8 cellular contexts compared by ENCODE assay signal in the genomic region with DNA sequence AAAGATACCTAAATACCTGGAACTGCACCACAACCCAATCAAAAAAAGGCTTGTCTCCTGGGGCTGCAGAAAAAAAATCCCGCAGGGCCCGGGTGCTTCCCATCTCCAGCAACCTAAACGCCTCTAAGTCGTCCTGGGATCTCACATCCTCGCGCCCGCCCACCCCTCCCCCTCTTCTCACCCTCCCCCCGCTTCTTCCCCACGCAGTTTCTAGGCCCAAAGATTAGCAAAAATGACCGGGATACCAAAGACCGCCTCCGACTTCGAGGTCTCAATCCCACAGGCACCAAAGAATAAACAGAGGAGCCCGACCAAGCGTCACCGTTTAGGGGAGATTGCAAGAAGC. TPM values are rescaled to one million over a fixed set of nuclear protein-coding genes. Genes with fewer than 3 reads are reported as not detected.
DNase-seq lines count a peak whose midpoint lies in the region; ATAC-seq and TF ChIP-seq lines count a peak whose summit lies in the region.

No MANE protein-coding gene starts in this region.

- H3K36me3 Mint-ChIP-seq in activated T-helper 2 cell treated with anti-CD3 and anti-CD28 coated beads, Interferon-gamma antibody, Interleukin-2, Interleukin-4, amounts not matched to agents 10 μg/mL and 5 μg/mL and 100 μg/mL, durations not matched to agents 14 hours and 24 hours and 36 hours (ENCODE audit: low read depth) = peaks cover 16% of the 10 kb centered on the region

- DNase-seq in Caki2 (ENCODE audit: low read depth) (peak; percentile 16), left cardiac atrium (no peak), retinal pigment epithelial cell (ENCODE audit: low read depth) (no peak), Kasumi-1 (lab: John Stamatoyannopoulos, UW) (no peak), GOT3 (lab: John Stamatoyannopoulos, UW) (no peak)
- DNase-seq in Jurkat, Clone E6-1 (ENCODE audit: low read depth, low spot score) = no peak
- peak; percentile 9 for DNase-seq in activated T-helper 2 cell treated with anti-CD3 and anti-CD28 coated beads, Interferon-gamma antibody, Interleukin-2, Interleukin-4, amounts not matched to agents 10 μg/mL and 5 μg/mL and 100 μg/mL, durations not matched to agents 14 hours and 24 hours and 36 hours (ENCODE audit: low spot score)

- peak overlapping the region; percentile 74 for H3K4me3 ChIP-seq in Jurkat, Clone E6-1 (ENCODE audit: low read length)
- H3K4me3 ChIP-seq in retinal pigment epithelial cell (ENCODE audit: low read length) = peak overlapping the region; percentile 74

- peaks cover 20% of the 10 kb centered on the region for H3K4me1 Mint-ChIP-seq in activated T-helper 2 cell treated with anti-CD3 and anti-CD28 coated beads, Interferon-gamma antibody, Interleukin-2, Interleukin-4, amounts not matched to agents 10 μg/mL and 5 μg/mL and 100 μg/mL, durations not matched to agents 14 hours and 24 hours and 36 hours (ENCODE audit: low read depth)

- no peaks in the 10 kb centered on the region for H3K27me3 Mint-ChIP-seq in activated T-helper 2 cell treated with anti-CD3 and anti-CD28 coated beads, Interferon-gamma antibody, Interleukin-2, Interleukin-4, amounts not matched to agents 10 μg/mL and 5 μg/mL and 100 μg/mL, durations not matched to agents 14 hours and 24 hours and 36 hours (ENCODE audit: low read depth)

- no peak for TF ChIP-seq CTCF in retinal pigment epithelial cell (conservative IDR thresholded peaks at IDR 0.05; ENCODE audit: low read depth, low read length)

- H3K9me3 Mint-ChIP-seq in activated T-helper 2 cell treated with anti-CD3 and anti-CD28 coated beads, Interferon-gamma antibody, Interleukin-2, Interleukin-4, amounts not matched to agents 10 μg/mL and 5 μg/mL and 100 μg/mL, durations not matched to agents 14 hours and 24 hours and 36 hours = no peaks in the 10 kb centered on the region

- peak overlapping the region; percentile 100 for H3K27ac Mint-ChIP-seq in activated T-helper 2 cell treated with anti-CD3 and anti-CD28 coated beads, Interferon-gamma antibody, Interleukin-2, Interleukin-4, amounts not matched to agents 10 μg/mL and 5 μg/mL and 100 μg/mL, durations not matched to agents 14 hours and 24 hours and 36 hours

- peak overlapping the region; percentile 100 for H3K4me3 Mint-ChIP-seq in activated T-helper 2 cell treated with anti-CD3 and anti-CD28 coated beads, Interferon-gamma antibody, Interleukin-2, Interleukin-4, amounts not matched to agents 10 μg/mL and 5 μg/mL and 100 μg/mL, durations not matched to agents 14 hours and 24 hours and 36 hours (ENCODE audit: low read depth)

- peak; percentile 42 to 53 for ATAC-seq in left cardiac atrium
- no peak for ATAC-seq in HG03354 (IDR thresholded peaks at IDR 0.05; ENCODE audit: poor library complexity, severe bottlenecking, unreplicated experiment)

- intact Hi-C loops in activated T-helper 2 cell treated with anti-CD3 and anti-CD28 coated beads, Interferon-gamma antibody, Interleukin-2, Interleukin-4, amounts not matched to agents 10 μg/mL and 5 μg/mL and 100 μg/mL, durations not matched to agents 14 hours and 24 hours and 36 hours (cut with micrococcal nuclease) = loop anchor here (5.0 to 10.0 kb wide), 3 partner anchors 111 to 1577 kb away; partner anchors contain the start of gene PGK1
- intact Hi-C loops in left cardiac atrium (cut with DNase I) = no loop called here

- in situ Hi-C loops in Caki2 (cut with HindIII; ENCODE audit: low pct_unique_long_range_greater_than_20kb, low sequenced_read_pairs) = no loop called here

RNA-seq across cellular contexts. Expression of gene ATRX, which starts 0.6 kb away (rescaled TPM):
- total RNA-seq in Caki2 (2014; rRNA removed; shearing (Covaris generic); ENCODE audit: low replicate concordance) = 9.4 and 29.2 TPM in 2 replicates
- 25.2 TPM for polyA plus RNA-seq in Jurkat, Clone E6-1 (2012; ENCODE audit: insufficient read depth, insufficient read length)
- 74.4 and 82.5 TPM in 2 replicates for total RNA-seq in activated T-helper 2 cell treated with anti-CD3 and anti-CD28 coated beads, Interferon-gamma antibody, Interleukin-2, Interleukin-4, amounts not matched to agents 10 μg/mL and 5 μg/mL and 100 μg/mL, durations not matched to agents 14 hours and 24 hours and 36 hours
- 10 to 100 TPM; 69.5 to 75.4 TPM for total RNA-seq in left cardiac atrium

Comparison
In these comparisons a context has a peak if more than half of its experiments do, and no peak if none do; other contexts are left out.
1. DNase-seq: peak in Caki2 (single experiment) and activated T-helper 2 cell treated with anti-CD3 and anti-CD28 coated beads, Interferon-gamma antibody, Interleukin-2, Interleukin-4, amounts not matched to agents 10 μg/mL and 5 μg/mL and 100 μg/mL, durations not matched to agents 14 hours and 24 hours and 36 hours (single experiment); none in Jurkat, Clone E6-1 (single experiment), left cardiac atrium (single experiment), retinal pigment epithelial cell (single experiment), Kasumi-1 (0 of 2) and GOT3 (single experiment).